10 cellular contexts compared by ENCODE assay signal in the genomic region with DNA sequence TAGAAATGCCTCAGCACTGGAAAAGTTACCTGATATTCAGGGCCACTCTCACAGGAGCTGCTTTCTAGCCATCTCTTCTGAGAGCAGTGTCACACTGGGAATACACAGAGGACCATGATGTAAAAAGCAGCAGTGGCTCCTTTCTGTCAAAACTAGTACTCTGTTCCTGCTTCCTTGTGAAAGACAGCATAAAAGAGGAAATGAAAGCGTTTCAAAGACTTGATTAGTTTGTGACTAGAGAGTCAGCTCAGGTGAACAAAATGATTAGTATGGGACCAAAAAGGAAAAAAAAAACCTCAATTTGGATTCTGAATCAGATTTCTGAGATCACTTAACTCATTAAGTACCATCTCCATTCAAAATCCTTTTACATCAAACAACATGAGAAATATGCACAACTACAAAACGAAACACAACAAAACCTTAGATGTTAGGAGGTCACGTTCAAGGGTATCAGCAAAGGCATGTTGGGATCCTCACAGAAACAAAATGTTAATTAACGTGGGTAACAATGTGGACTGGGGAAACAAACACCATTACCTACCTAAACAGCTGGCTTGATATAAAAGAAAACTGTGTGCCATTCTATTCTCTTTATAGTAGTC.
A peak's percentile ranks its signal among the peaks of the same experiment; 100 is the strongest.
DNase-seq lines count a peak whose midpoint lies in the region; ATAC-seq and TF ChIP-seq lines count a peak whose summit lies in the region.
"Had no signal": no experiment of that assay in that cellular context is flagged by ENCODE, and none has a peak within 500 bp of the region (broad histone marks: within the 10 kb centered on the region; RNA-seq: fewer than 3 reads in every experiment).

No MANE protein-coding gene starts in this region.

- peak overlapping the region; percentile 69 for H3K4me3 Mint-ChIP-seq in memory B cell

- no peaks in the 10 kb centered on the region for H3K36me3 Mint-ChIP-seq in memory B cell

- ATAC-seq in GM18868 (IDR thresholded peaks at IDR 0.05; ENCODE audit: unreplicated experiment) (peak; percentile 88), HG02571 (IDR thresholded peaks at IDR 0.05; ENCODE audit: unreplicated experiment) (peak; percentile 83), HG03575 (IDR thresholded peaks at IDR 0.05; ENCODE audit: extremely low read depth, insufficient number of reproducible peaks, low FRiP score, unreplicated experiment) (peak; percentile 85), memory B cell (ENCODE audit: low read depth) (peak; percentile 84), psoas muscle (no peak)

- DNase-seq in memory B cell (ENCODE audit: low spot score in 2 of 2) (peak in 1 of 2 donors; percentile 46), NCI-H1105 treated with DMSO at 0.1 percent for 48 hours (lab: John Stamatoyannopoulos, UW) (no peak), islet precursor cell (no peak), amygdala (lab: John Stamatoyannopoulos, UW) (no peak), psoas muscle (no peak)
- DNase-seq: mammary epithelial cell, NCI-H345 had no signal

- H3K9me3 Mint-ChIP-seq in memory B cell, result no peaks in the 10 kb centered on the region

- H3K27ac ChIP-seq in psoas muscle, result no peak overlapping the region

- H3K27me3 ChIP-seq in psoas muscle (ENCODE audit: insufficient read depth in 3 of 3, low read length in 2 of 3), result no peaks in the 10 kb centered on the region

- H3K36me3 ChIP-seq in psoas muscle (ENCODE audit: insufficient read depth in 1 of 2, low read depth in 1 of 2), result no peaks in the 10 kb centered on the region

- 77 to 81% (median 79%) methylated on average over 4 of the region's 4 CpGs for WGBS in psoas muscle, 3 donors

- intact Hi-C loops in psoas muscle (cut with DNase I), result no loop called here

- no peak for TF ChIP-seq CTCF in psoas muscle (IDR thresholded peaks at IDR 0.05)

- H3K4me1 Mint-ChIP-seq in memory B cell, result peaks cover 13% of the 10 kb centered on the region

- no peaks in the 10 kb centered on the region for H3K27me3 Mint-ChIP-seq in memory B cell

- peak overlapping the region; percentile 92 for H3K27ac Mint-ChIP-seq in memory B cell

- H3K9me3 ChIP-seq in psoas muscle, result no peaks in the 10 kb centered on the region

- no peaks in the 10 kb centered on the region for H3K4me1 ChIP-seq in psoas muscle

- no peak overlapping the region for H3K4me3 ChIP-seq in psoas muscle

Comparison
In these comparisons a context has a peak if more than half of its experiments do, and no peak if none do; other contexts are left out.
1. ATAC-seq: peak in GM18868 (single experiment), HG02571 (single experiment), HG03575 (single experiment) and memory B cell (single experiment); none in psoas muscle (0 of 4).